In genomic region chr5:177479774-177480173, GRCh38 we compare ENCODE assay signal across 8 cellular contexts. TPM values are rescaled to one million over a fixed set of nuclear protein-coding genes. Genes with fewer than 3 reads are reported as not detected.
DNase-seq lines count a peak whose midpoint lies in the region; ATAC-seq and TF ChIP-seq lines count a peak whose summit lies in the region.

No MANE protein-coding gene starts in this region.

- in situ Hi-C loops in GM13977 (cut with MboI; ENCODE audit: low pct_unique_long_range_greater_than_20kb, low sequenced_read_pairs, unreplicated experiment), result no loop called here

- WGBS in SK-N-SH (ENCODE audit: low lambda C conversion rate), result 54% methylated on average over 14 of the region's 14 CpGs
- whole genome bisulfite sequencing in psoas muscle, 3 donors, result 14 to 55% (median 15%) methylated on average over 14 of the region's 14 CpGs

- H4K20me1 ChIP-seq in SK-N-SH (ENCODE audit: insufficient read depth), result peaks cover 13% of the 10 kb centered on the region

- CTCF ChIA-PET in SK-N-SH (lab: Yijun Ruan, JAX), result interaction anchor here (0.9 to 20.3 kb wide), 7 partner anchors 9 to 89 kb away, joined by 3 to 215 read pairs (median 14); partner anchors contain the start of gene PDLIM7

- peak overlapping the region; percentile 69 to 95 for H3K27ac ChIP-seq in SK-N-SH (ENCODE audit: low read depth in 2 of 2, low read length in 1 of 2)
- peak overlapping the region; percentile 80 for H3K27ac ChIP-seq in psoas muscle

- no peak for TF ChIP-seq CTCF in SK-N-SH (IDR thresholded peaks at IDR 0.05)
- no peak for TF ChIP-seq CTCF in fibroblast of the aortic adventitia (IDR thresholded peaks at IDR 0.05; ENCODE audit: insufficient read depth, low read length)
- TF ChIP-seq CTCF in psoas muscle (IDR thresholded peaks at IDR 0.05), result no peak
- TF ChIP-seq CTCF in GM13977 (IDR thresholded peaks at IDR 0.05; ENCODE audit: extremely low read depth, insufficient read depth, missing control alignments), result no peak

- H3K4me1 ChIP-seq in SK-N-SH (ENCODE audit: control insufficient read depth in 1 of 2, insufficient read depth in 2 of 2, low read depth in 1 of 2, low read length in 1 of 2), result peaks cover 6 to 84% of the 10 kb centered on the region in 2 experiments; a peak in 3 of 4 replicates
- H3K4me1 ChIP-seq in psoas muscle, result peaks cover 34% of the 10 kb centered on the region

- peak; percentile 17 to 24 (median 20) for ATAC-seq in psoas muscle

- H3K9me2 ChIP-seq in SK-N-SH, result no peaks in the 10 kb centered on the region

- POLR2A ChIA-PET in SK-N-SH (lab: Yijun Ruan, JAX), result interaction anchor here (0.6 to 4.7 kb wide), 6 partner anchors 9 to 32 kb away, joined by 3 to 39 read pairs (median 4); partner anchors contain the start of gene PDLIM7

- TF ChIP-seq EP300 in SK-N-SH (IDR thresholded peaks at IDR 0.05; ENCODE audit: borderline replicate concordance in 1 of 2, low read depth in 1 of 2, low read length in 1 of 2), result no peak; a peak in 1 of 4 replicates

- no peak overlapping the region for H2AFZ ChIP-seq in SK-N-SH (ENCODE audit: low read depth)

- H3K4me3 ChIP-seq in SK-N-SH (ENCODE audit: low read depth in 2 of 2, low read length in 1 of 2) (no peak overlapping the region), fibroblast of the aortic adventitia (ENCODE audit: low read depth, low read length) (no peak overlapping the region), psoas muscle (no peak overlapping the region)

- DNase-seq in EH (ENCODE audit: low read depth), result peak; percentile 62
- peak; percentile 75 for DNase-seq in SK-N-SH
- peak; percentile 53 for DNase-seq in fibroblast of the aortic adventitia (ENCODE audit: low read depth)
- DNase-seq in psoas muscle, result no peak
- no peak for DNase-seq in NCI-H2227 treated with DMSO at 0.1 percent for 48 hours (lab: John Stamatoyannopoulos, UW)
- DNase-seq in GM13977 (ENCODE audit: low spot score), result no peak
- DNase-seq in putamen (ENCODE audit: low spot score), result no peak
- no peak for DNase-seq in NCI-H748 treated with DMSO at 0.1 percent for 48 hours (lab: John Stamatoyannopoulos, UW)

- intact Hi-C loops in psoas muscle (cut with DNase I), result no loop called here

- peaks cover 5 to 14% of the 10 kb centered on the region in 2 experiments for H3K36me3 ChIP-seq in SK-N-SH (replicated peaks in 1 of 2; ENCODE audit: control insufficient read depth in 1 of 2, insufficient read depth in 2 of 2, low read length in 1 of 2)
- H3K36me3 ChIP-seq in psoas muscle (ENCODE audit: insufficient read depth in 1 of 2, low read depth in 1 of 2), result peaks cover 0 to 19% of the 10 kb centered on the region in 2 donors

- peak overlapping the region; percentile 8; the same call in 1 of the 2 replicates for H3K4me2 ChIP-seq in SK-N-SH

- H3K9me3 ChIP-seq in SK-N-SH (no peaks in the 10 kb centered on the region), psoas muscle (no peaks in the 10 kb centered on the region)

- H3K27me3 ChIP-seq in SK-N-SH (ENCODE audit: insufficient read depth) (no peaks in the 10 kb centered on the region), psoas muscle (ENCODE audit: insufficient read depth in 3 of 3, low read length in 2 of 3) (no peaks in the 10 kb centered on the region)

- H3K79me2 ChIP-seq in SK-N-SH (ENCODE audit: insufficient read depth), result no peaks in the 10 kb centered on the region

- no peak overlapping the region for H3K9ac ChIP-seq in SK-N-SH

- TF ChIP-seq RAD21 in SK-N-SH (IDR thresholded peaks at IDR 0.05; ENCODE audit: low read length), result no peak

- peaks cover 83% of the 10 kb centered on the region for H3F3A ChIP-seq in SK-N-SH (replicated peaks; ENCODE audit: insufficient read depth)

TF ChIP-seq in SK-N-SH, 30 proteins besides CTCF, POLR2A, EP300 and RAD21:
- TF ChIP-seq TCF12 (IDR thresholded peaks at IDR 0.05), result no peak
- peak; percentile 25; the same call in 1 of the 2 replicates for TF ChIP-seq PBX3 (IDR thresholded peaks at IDR 0.05)
- TF ChIP-seq, protein P1, sequence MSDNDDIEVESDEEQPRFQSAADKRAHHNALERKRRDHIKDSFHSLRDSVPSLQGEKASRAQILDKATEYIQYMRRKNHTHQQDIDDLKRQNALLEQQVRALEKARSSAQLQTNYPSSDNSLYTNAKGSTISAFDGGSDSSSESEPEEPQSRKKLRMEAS (IDR thresholded peaks at IDR 0.05; ENCODE audit: low read depth), result peak; percentile 2; the same call in 1 of the 2 replicates
- TF ChIP-seq TAF1 (IDR thresholded peaks at IDR 0.05; ENCODE audit: borderline replicate concordance, low read depth, low read length), result no peak

RNA-seq across cellular contexts. Expression of gene DBN1, which starts 6.3 kb away (rescaled TPM):
- polyA plus RNA-seq in SK-N-SH (2012; rRNA removed) (176 and 244 TPM in 2 replicates), psoas muscle (10 to 100 TPM in 2 of 3 donors, 1 to 10 TPM in 1; 8.1 to 20.8 (median 20.1) TPM)
- polyA plus RNA-seq in SK-N-SH (2012; cell fraction: cytosol; rRNA removed), result 109 and 114 TPM in 2 replicates
- 1,021 and 1,050 TPM in 2 replicates for polyA plus RNA-seq in SK-N-SH (2012; cell fraction: nucleus; rRNA removed)
- total RNA-seq in fibroblast of the aortic adventitia (ENCODE audit: low replicate concordance) (151 and 188 TPM in 2 replicates), psoas muscle (10 to 100 TPM; 17.7 to 28.4 (median 24.3) TPM)

RNA-seq across cellular contexts. Expression of gene PDLIM7, which starts 17.6 kb away (rescaled TPM):
- polyA plus RNA-seq in SK-N-SH (2012; rRNA removed), result 183 and 206 TPM in 2 replicates
- 60.8 and 101 TPM in 2 replicates for polyA plus RNA-seq in SK-N-SH (2012; cell fraction: cytosol; rRNA removed)
- polyA plus RNA-seq in SK-N-SH (2012; cell fraction: nucleus; rRNA removed), result 702 and 826 TPM in 2 replicates
- total RNA-seq in fibroblast of the aortic adventitia (ENCODE audit: low replicate concordance), result 13.7 and 91.4 TPM in 2 replicates
- total RNA-seq in psoas muscle, result 100 to 1,000 TPM; 134 to 221 (median 161) TPM
- polyA plus RNA-seq in psoas muscle, result 100 to 1,000 TPM; 174 to 254 (median 221) TPM

RNA-seq across cellular contexts. Expression of gene DOK3, which starts 29.9 kb away (rescaled TPM):
- 1.9 and 2.2 TPM in 2 replicates for polyA plus RNA-seq in SK-N-SH (2012; rRNA removed)
- 0.67 and 1.2 TPM in 2 replicates for polyA plus RNA-seq in SK-N-SH (2012; cell fraction: cytosol; rRNA removed)
- polyA plus RNA-seq in SK-N-SH (2012; cell fraction: nucleus; rRNA removed), result 11.8 and 14.3 TPM in 2 replicates
- total RNA-seq in fibroblast of the aortic adventitia (ENCODE audit: low replicate concordance), result 0.99 and 1.3 TPM in 2 replicates
- 1 to 10 TPM; 2.4 to 5.4 (median 3.1) TPM for total RNA-seq in psoas muscle
- polyA plus RNA-seq in psoas muscle, result 1 to 10 TPM in 2 of 3 donors, under 1 TPM in 1; 0.44 to 5.0 (median 3.8) TPM

RNA-seq across cellular contexts. Expression of gene PRR7, which starts 33.2 kb away (rescaled TPM):
- polyA plus RNA-seq in SK-N-SH (2012; rRNA removed) (12.5 and 17.1 TPM in 2 replicates), psoas muscle (1 to 10 TPM in 1 of 3 donors, under 1 TPM in 2; 0.39 to 3.8 (median 0.48) TPM)
- polyA plus RNA-seq in SK-N-SH (2012; cell fraction: cytosol; rRNA removed), result 12.6 and 23.0 TPM in 2 replicates
- polyA plus RNA-seq in SK-N-SH (2012; cell fraction: nucleus; rRNA removed), result 29.5 and 41.3 TPM in 2 replicates
- total RNA-seq in fibroblast of the aortic adventitia (ENCODE audit: low replicate concordance) (2.2 and 8.8 TPM in 2 replicates), psoas muscle (1 to 10 TPM in 3 of 4 donors, under 1 TPM in 1; 0.88 to 2.6 (median 1.8) TPM)

RNA-seq across cellular contexts. Expression of gene DDX41, which starts 37.0 kb away (rescaled TPM):
- polyA plus RNA-seq in SK-N-SH (2012; rRNA removed) (158 and 176 TPM in 2 replicates), psoas muscle (10 to 100 TPM; 45.6 to 71.6 (median 57.3) TPM)
- polyA plus RNA-seq in SK-N-SH (2012; cell fraction: cytosol; rRNA removed), result 77.5 and 107 TPM in 2 replicates
- 306 and 385 TPM in 2 replicates for polyA plus RNA-seq in SK-N-SH (2012; cell fraction: nucleus; rRNA removed)
- total RNA-seq in fibroblast of the aortic adventitia (ENCODE audit: low replicate concordance) (58.5 and 138 TPM in 2 replicates), psoas muscle (10 to 100 TPM; 37.2 to 41.0 (median 40.2) TPM)

Comparison
In these comparisons a context has a peak if more than half of its experiments do, and no peak if none do; other contexts are left out.
1. DNase-seq: peak in EH (single experiment), SK-N-SH (single experiment) and fibroblast of the aortic adventitia (single experiment); none in psoas muscle (0 of 2), NCI-H2227 treated with DMSO at 0.1 percent for 48 hours (single experiment), GM13977 (single experiment), putamen (single experiment) and NCI-H748 treated with DMSO at 0.1 percent for 48 hours (single experiment).